In the genomic region with DNA sequence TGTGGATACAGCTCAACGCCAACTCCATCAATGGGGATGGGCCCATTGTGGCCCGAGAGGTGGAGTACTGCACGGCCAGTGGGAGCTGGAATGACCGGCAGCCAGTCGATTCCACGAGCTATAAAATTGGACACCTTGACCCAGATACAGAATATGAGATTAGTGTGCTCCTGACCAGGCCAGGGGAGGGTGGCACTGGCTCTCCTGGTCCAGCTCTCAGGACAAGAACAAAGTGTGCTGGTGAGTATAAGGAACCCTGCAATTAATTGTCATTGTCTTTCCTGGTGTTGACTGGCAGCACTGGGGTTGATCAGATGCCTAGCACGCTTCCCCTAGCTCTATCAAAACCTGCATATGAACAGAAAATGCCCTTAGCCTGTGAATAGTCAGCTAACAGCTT, we compare ENCODE assay signal across 20 cellular contexts.
DNase-seq lines count a peak whose midpoint lies in the region; ATAC-seq, FAIRE-seq and TF ChIP-seq lines count a peak whose summit lies in the region.
"Had no signal": no experiment of that assay in that cellular context is flagged by ENCODE, and none has a peak within 500 bp of the region (broad histone marks: within the 10 kb centered on the region; RNA-seq: fewer than 3 reads in every experiment).

No MANE protein-coding gene starts in this region.

- no peak overlapping the region for H3K4me3 ChIP-seq in A549
- no peak overlapping the region for H3K4me3 ChIP-seq in psoas muscle
- no peak overlapping the region for H3K4me3 ChIP-seq in ovary
- H3K4me3 ChIP-seq: BLaER1, GM12878, GM23248 had no signal

- TF ChIP-seq EP300 in A549 (IDR thresholded peaks at IDR 0.05) (no peak), ovary (IDR thresholded peaks at IDR 0.05) (no peak)

- no peak overlapping the region for H3K4me2 ChIP-seq in A549
- H3K4me2 ChIP-seq: BLaER1 had no signal

- no peaks in the 10 kb centered on the region for H3K27me3 ChIP-seq in psoas muscle (ENCODE audit: insufficient read depth in 3 of 3, low read length in 2 of 3)
- no peaks in the 10 kb centered on the region for H3K27me3 ChIP-seq in ovary
- H3K27me3 ChIP-seq: BLaER1 had no signal

- H3K27ac Mint-ChIP-seq in activated CD4-positive, alpha-beta T cell treated with anti-CD3 and anti-CD28 coated beads, Interleukin-2, amount 10 ng/mL, durations not matched to agents 24 days and 14 days: no peak overlapping the region
- peak overlapping the region; percentile 36 to 93 for H3K27ac Mint-ChIP-seq in effector memory CD8-positive, alpha-beta T cell
- H3K27ac Mint-ChIP-seq: CD8-positive, alpha-beta T cell; HFFc6 had no signal

- H3K36me3 Mint-ChIP-seq in activated CD4-positive, alpha-beta T cell treated with anti-CD3 and anti-CD28 coated beads, Interleukin-2, amount 10 ng/mL, durations not matched to agents 24 days and 14 days (ENCODE audit: low read depth): peaks cover 3% of the 10 kb centered on the region
- H3K36me3 Mint-ChIP-seq in effector memory CD8-positive, alpha-beta T cell (ENCODE audit: insufficient read depth): no peaks in the 10 kb centered on the region
- H3K36me3 Mint-ChIP-seq: CD8-positive, alpha-beta T cell had no signal

- no peaks in the 10 kb centered on the region for H3K27me3 Mint-ChIP-seq in activated CD4-positive, alpha-beta T cell treated with anti-CD3 and anti-CD28 coated beads, Interleukin-2, amount 10 ng/mL, durations not matched to agents 24 days and 14 days
- H3K27me3 Mint-ChIP-seq in effector memory CD8-positive, alpha-beta T cell: no peaks in the 10 kb centered on the region

- peaks cover 32% of the 10 kb centered on the region for H3K4me1 Mint-ChIP-seq in activated CD4-positive, alpha-beta T cell treated with anti-CD3 and anti-CD28 coated beads, Interleukin-2, amount 10 ng/mL, durations not matched to agents 24 days and 14 days
- peaks cover 22 to 58% of the 10 kb centered on the region in 2 donors for H3K4me1 Mint-ChIP-seq in effector memory CD8-positive, alpha-beta T cell (ENCODE audit: low read depth in 2 of 2)

- H3K9me3 Mint-ChIP-seq in activated CD4-positive, alpha-beta T cell treated with anti-CD3 and anti-CD28 coated beads, Interleukin-2, amount 10 ng/mL, durations not matched to agents 24 days and 14 days: no peaks in the 10 kb centered on the region
- no peaks in the 10 kb centered on the region for H3K9me3 Mint-ChIP-seq in effector memory CD8-positive, alpha-beta T cell
- H3K9me3 Mint-ChIP-seq: CD8-positive, alpha-beta T cell; HFFc6 had no signal

- no peak for TF ChIP-seq POLR2A in A549 (IDR thresholded peaks at IDR 0.05; ENCODE audit: low read length)
- TF ChIP-seq POLR2A in ovary (IDR thresholded peaks at IDR 0.05): no peak

- ATAC-seq in A549: no peak
- ATAC-seq in effector memory CD8-positive, alpha-beta T cell (replicated peaks): no peak
- ATAC-seq in psoas muscle: peak; percentile 53 to 87 (median 83)
- no peak for ATAC-seq in GM18519 (IDR thresholded peaks at IDR 0.05; ENCODE audit: low FRiP score, unreplicated experiment)
- ATAC-seq: CD8-positive, alpha-beta T cell; GM12878; HCT116 had no signal

- H3K27ac ChIP-seq in A549 (peak overlapping the region; percentile 63 to 93; a peak in 5 of 6 replicates), psoas muscle (no peak overlapping the region), substantia nigra (ENCODE audit: low read depth, low read length, poor library complexity, severe bottlenecking) (no peak overlapping the region), ovary (no peak overlapping the region)
- H3K27ac ChIP-seq: 22Rv1, BLaER1, GM23248, HL-60 had no signal

- H3K36me3 ChIP-seq in psoas muscle (ENCODE audit: insufficient read depth in 1 of 2, low read depth in 1 of 2): peaks cover 0 to 3% of the 10 kb centered on the region in 2 donors
- H3K36me3 ChIP-seq in ovary: no peaks in the 10 kb centered on the region
- H3K36me3 ChIP-seq: BLaER1 had no signal

- no peak overlapping the region for H3K4me3 Mint-ChIP-seq in activated CD4-positive, alpha-beta T cell treated with anti-CD3 and anti-CD28 coated beads, Interleukin-2, amount 10 ng/mL, durations not matched to agents 24 days and 14 days
- H3K4me3 Mint-ChIP-seq in effector memory CD8-positive, alpha-beta T cell: no peak overlapping the region
- H3K4me3 Mint-ChIP-seq: CD8-positive, alpha-beta T cell; HFFc6 had no signal

- CTCF ChIA-PET in A549 (lab: Yijun Ruan, JAX): interaction anchor here (1.2 to 1.3 kb wide), 2 partner anchors 165 to 434 kb away, joined by 4 read pairs; no protein-coding TSS in a partner anchor

- H3K9me3 ChIP-seq in A549 (no peaks in the 10 kb centered on the region), psoas muscle (no peaks in the 10 kb centered on the region), ovary (no peaks in the 10 kb centered on the region)
- H3K9me3 ChIP-seq: BLaER1 had no signal

- no peak for FAIRE-seq in A549 (lab: Jason Lieb, UNC)
- FAIRE-seq: GM12878, GM19239 had no signal

- intact Hi-C loops in activated CD4-positive, alpha-beta T cell treated with anti-CD3 and anti-CD28 coated beads, Interleukin-2, amount 10 ng/mL, durations not matched to agents 24 days and 14 days (cut with micrococcal nuclease): loop anchor here (5.0 kb wide), 1 partner anchor 97 kb away; no protein-coding TSS in a partner anchor
- intact Hi-C loops in psoas muscle (cut with DNase I): loop anchor here in 1 of 2 donors (10.0 kb wide), 1 partner anchor 390 kb away; the partner anchor contains the start of gene PTPRM
- intact Hi-C loops in ovary (cut with DNase I): loop anchor here in 1 of 4 donors (10.0 kb wide), 1 partner anchor 890 kb away; no protein-coding TSS in a partner anchor

- peaks cover 69% of the 10 kb centered on the region for H3K4me1 ChIP-seq in A549
- H3K4me1 ChIP-seq in psoas muscle: no peaks in the 10 kb centered on the region
- no peaks in the 10 kb centered on the region for H3K4me1 ChIP-seq in ovary (ENCODE audit: insufficient read depth)
- H3K4me1 ChIP-seq: BLaER1 had no signal

- POLR2A ChIA-PET in A549 (lab: Yijun Ruan, JAX): no interaction called here

- peak; percentile 46 for DNase-seq in activated CD4-positive, alpha-beta T cell treated with anti-CD3 and anti-CD28 coated beads, Interleukin-2, amount 10 ng/mL, durations not matched to agents 24 days and 14 days
- DNase-seq in activated CD4-positive, alpha-beta T cell treated with anti-CD3 and anti-CD28 coated beads, Interleukin-2, amount 50 U/mL, for 48 hours: no peak
- DNase-seq in A549 (ENCODE audit: low read depth in 1 of 2, low spot score in 1 of 2) (no peak), psoas muscle (no peak), substantia nigra (lab: John Stamatoyannopoulos, UW) (no peak), ovary (no peak)
- DNase-seq in effector memory CD8-positive, alpha-beta T cell: no peak
- DNase-seq: Calu3; CD8-positive, alpha-beta T cell; DMS79 treated with DMSO at 0.1 percent for 48 hours; H7; HFFc6 had no signal

- no peak for TF ChIP-seq RAD21 in A549 (conservative IDR thresholded peaks at IDR 0.05 in 1 of 2, IDR thresholded peaks at IDR 0.05 in 1 of 2)

- 100% methylated on average over 1 of the region's 7 CpGs for WGBS in A549 (ENCODE audit: missing lambda C conversion rate)
- 46 to 67% (median 50%) methylated on average over 7 of the region's 7 CpGs for WGBS in psoas muscle, 3 donors
- WGBS in ovary, 3 donors: 93 to 97% (median 94%) methylated on average over 7 of the region's 7 CpGs

- TF ChIP-seq CTCF in A549 (IDR thresholded peaks at IDR 0.05): no peak
- TF ChIP-seq CTCF in psoas muscle (IDR thresholded peaks at IDR 0.05): no peak
- TF ChIP-seq CTCF in ovary (IDR thresholded peaks at IDR 0.05): no peak

TF ChIP-seq in A549, 52 proteins besides CTCF, POLR2A, EP300 and RAD21 (continues in another document):
- TF ChIP-seq BHLHE40 (IDR thresholded peaks at IDR 0.05; ENCODE audit: low read depth, low read length): no peak
- no peak for TF ChIP-seq RCOR1 (IDR thresholded peaks at IDR 0.05; ENCODE audit: low read depth, low read length)
- TF ChIP-seq ZNF302 (CRISPR knock-in tag; IDR thresholded peaks at IDR 0.05): no peak
- TF ChIP-seq, protein P1, sequence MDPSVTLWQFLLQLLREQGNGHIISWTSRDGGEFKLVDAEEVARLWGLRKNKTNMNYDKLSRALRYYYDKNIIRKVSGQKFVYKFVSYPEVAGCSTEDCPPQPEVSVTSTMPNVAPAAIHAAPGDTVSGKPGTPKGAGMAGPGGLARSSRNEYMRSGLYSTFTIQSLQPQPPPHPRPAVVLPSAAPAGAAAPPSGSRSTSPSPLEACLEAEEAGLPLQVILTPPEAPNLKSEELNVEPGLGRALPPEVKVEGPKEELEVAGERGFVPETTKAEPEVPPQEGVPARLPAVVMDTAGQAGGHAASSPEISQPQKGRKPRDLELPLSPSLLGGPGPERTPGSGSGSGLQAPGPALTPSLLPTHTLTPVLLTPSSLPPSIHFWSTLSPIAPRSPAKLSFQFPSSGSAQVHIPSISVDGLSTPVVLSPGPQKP (IDR thresholded peaks at IDR 0.05; ENCODE audit: low read depth, low read length): no peak
- no peak for TF ChIP-seq HDAC2 (IDR thresholded peaks at IDR 0.05)
- no peak for TF ChIP-seq MYC (IDR thresholded peaks at IDR 0.05; ENCODE audit: borderline replicate concordance, low read length)
- TF ChIP-seq, protein P2, sequence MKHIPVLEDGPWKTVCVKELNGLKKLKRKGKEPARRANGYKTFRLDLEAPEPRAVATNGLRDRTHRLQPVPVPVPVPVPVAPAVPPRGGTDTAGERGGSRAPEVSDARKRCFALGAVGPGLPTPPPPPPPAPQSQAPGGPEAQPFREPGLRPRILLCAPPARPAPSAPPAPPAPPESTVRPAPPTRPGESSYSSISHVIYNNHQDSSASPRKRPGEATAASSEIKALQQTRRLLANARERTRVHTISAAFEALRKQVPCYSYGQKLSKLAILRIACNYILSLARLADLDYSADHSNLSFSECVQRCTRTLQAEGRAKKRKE (CRISPR knock-in tag; IDR thresholded peaks at IDR 0.05; ENCODE audit: low read depth): no peak
- TF ChIP-seq NFE2L2 (conservative IDR thresholded peaks at IDR 0.05; ENCODE audit: low read length): no peak
- TF ChIP-seq NR3C1 (IDR thresholded peaks at IDR 0.05): no peak
- no peak for TF ChIP-seq NPAS2 (CRISPR knock-in tag; IDR thresholded peaks at IDR 0.05; ENCODE audit: borderline replicate concordance)
- no peak for TF ChIP-seq ZFP36 (IDR thresholded peaks at IDR 0.05; ENCODE audit: borderline replicate concordance, partially characterized antibody)
- no peak for TF ChIP-seq GATA3 (IDR thresholded peaks at IDR 0.05; ENCODE audit: borderline replicate concordance)
- TF ChIP-seq ZC3H11A (IDR thresholded peaks at IDR 0.05): no peak
- TF ChIP-seq, protein P3, sequence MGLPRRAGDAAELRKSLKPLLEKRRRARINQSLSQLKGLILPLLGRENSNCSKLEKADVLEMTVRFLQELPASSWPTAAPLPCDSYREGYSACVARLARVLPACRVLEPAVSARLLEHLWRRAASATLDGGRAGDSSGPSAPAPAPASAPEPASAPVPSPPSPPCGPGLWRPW (IDR thresholded peaks at IDR 0.05): no peak
- no peak for TF ChIP-seq TP53 (CRISPR knock-in tag; IDR thresholded peaks at IDR 0.05)
- TF ChIP-seq JUNB (IDR thresholded peaks at IDR 0.05): no peak
- no peak for TF ChIP-seq MAX (IDR thresholded peaks at IDR 0.05)

Comparison
In these comparisons a context has a peak if more than half of its experiments do, and no peak if none do; other contexts are left out.
1. ATAC-seq: peak in psoas muscle (4 of 4); none in A549 (0 of 2), effector memory CD8-positive, alpha-beta T cell (single experiment) and GM18519 (single experiment).
2. H3K27ac ChIP-seq: peak in A549 (2 of 2); none in psoas muscle (single experiment), substantia nigra (single experiment) and ovary (0 of 2).